ENCODE assay signal across 1 cellular context in genomic region chr19:3692141-3693029, GRCh38.
TF ChIP-seq lines count a peak whose summit lies in the region.

No MANE protein-coding gene starts in this region.

TF ChIP-seq in HEK293, 187 proteins besides CTCF, POLR2A, EP300 and RAD21 (continued from another document):
- TF ChIP-seq ZNF280D (tag by site-specific recombination; IDR thresholded peaks at IDR 0.05) (0 out of 2 replicates have a peak, but pooled peaks have one; percentile 17), ZNF560 (tag by site-specific recombination; IDR thresholded peaks at IDR 0.05; ENCODE audit: borderline replicate concordance) (no peak)
